33 cellular contexts compared by ENCODE assay signal in genomic region chr9:108882052-108882888, GRCh38. TPM values are rescaled to one million over a fixed set of nuclear protein-coding genes. Genes with fewer than 3 reads are reported as not detected.
"Had no signal": no experiment of that assay in that cellular context is flagged by ENCODE, and none has a peak within 500 bp of the region (broad histone marks: within the 10 kb centered on the region; RNA-seq: fewer than 3 reads in every experiment).

No MANE protein-coding gene starts in this region.

- ATAC-seq: foreskin keratinocyte; gastroesophageal sphincter; heart left ventricle; left lung; naive thymus-derived CD4-positive, alpha-beta T cell; stimulated activated naive B cell treated with anti-CD40 and anti-IgM and Interleukin-4, amounts not matched to agents 10 μg/mL and 1 μg/mL and 100 μg/mL, for 72 hours had no signal

- H3K27ac Mint-ChIP-seq: nephron; stimulated activated naive B cell treated with anti-CD40 and anti-IgM and Interleukin-4, amounts not matched to agents 10 μg/mL and 1 μg/mL and 100 μg/mL, for 72 hours; stimulated activated naive CD8-positive, alpha-beta T cell treated with anti-CD3 and anti-CD28 coated beads, Interleukin-15, Interleukin-2, amounts not matched to agents 100 ng/mL and 50 ng/mL, for 24 hours had no signal

- H3K27me3 Mint-ChIP-seq: naive thymus-derived CD4-positive, alpha-beta T cell; stimulated activated naive B cell treated with anti-CD40 and anti-IgM and Interleukin-4, amounts not matched to agents 10 μg/mL and 1 μg/mL and 100 μg/mL, for 72 hours; stimulated activated naive CD8-positive, alpha-beta T cell treated with anti-CD3 and anti-CD28 coated beads, Interleukin-15, Interleukin-2, amounts not matched to agents 100 ng/mL and 50 ng/mL, for 24 hours had no signal

- H3K27me3 ChIP-seq: esophagus muscularis mucosa, foreskin keratinocyte, gastroesophageal sphincter, heart left ventricle, hepatocyte, left lung, right atrium auricular region, sigmoid colon, tibial nerve, upper lobe of left lung had no signal

- H3K4me2 ChIP-seq: hepatocyte had no signal

- H3K4me1 ChIP-seq: left lung, prostate gland had no signal

- DNase-seq: dermis blood vessel endothelial cell; effector memory CD4-positive, alpha-beta T cell; foreskin keratinocyte; heart left ventricle; kidney; left lung; mesendoderm; midbrain; naive thymus-derived CD4-positive, alpha-beta T cell; nucleus accumbens; sigmoid colon; stimulated activated CD4-positive, alpha-beta T cell treated with anti-CD3 and anti-CD28 coated beads, Interleukin-2, amount 100 ng/mL, for 24 hours; stimulated activated CD4-positive, alpha-beta T cell treated with anti-CD3 and anti-CD28 coated beads, Interleukin-4, amount 100 ng/mL, for 4 hours; stimulated activated naive B cell treated with anti-CD40 and anti-IgM and Interleukin-4, amounts not matched to agents 10 μg/mL and 1 μg/mL and 100 μg/mL, for 72 hours; upper lobe of left lung had no signal

- H3K27ac ChIP-seq: coronary artery, esophagus muscularis mucosa, foreskin keratinocyte, gastroesophageal sphincter, heart left ventricle, left lung, prostate gland, right atrium auricular region, sigmoid colon, thoracic aorta, tibial nerve, upper lobe of left lung had no signal

- H2AFZ ChIP-seq: hepatocyte had no signal

- H3K4me3 Mint-ChIP-seq: naive thymus-derived CD4-positive, alpha-beta T cell; nephron; stimulated activated naive B cell treated with anti-CD40 and anti-IgM and Interleukin-4, amounts not matched to agents 10 μg/mL and 1 μg/mL and 100 μg/mL, for 72 hours; stimulated activated naive CD8-positive, alpha-beta T cell treated with anti-CD3 and anti-CD28 coated beads, Interleukin-15, Interleukin-2, amounts not matched to agents 100 ng/mL and 50 ng/mL, for 24 hours had no signal

- H3K9me3 ChIP-seq: esophagus muscularis mucosa, gastroesophageal sphincter, left lung, prostate gland, sigmoid colon, thoracic aorta, tibial nerve, upper lobe of left lung had no signal

- H3K9me3 Mint-ChIP-seq: naive thymus-derived CD4-positive, alpha-beta T cell; stimulated activated naive B cell treated with anti-CD40 and anti-IgM and Interleukin-4, amounts not matched to agents 10 μg/mL and 1 μg/mL and 100 μg/mL, for 72 hours; stimulated activated naive CD8-positive, alpha-beta T cell treated with anti-CD3 and anti-CD28 coated beads, Interleukin-15, Interleukin-2, amounts not matched to agents 100 ng/mL and 50 ng/mL, for 24 hours had no signal

- H3K4me3 ChIP-seq: coronary artery, esophagus muscularis mucosa, gastroesophageal sphincter, heart left ventricle, hepatocyte, left lung, prostate gland, right atrium auricular region, sigmoid colon, thoracic aorta, tibial nerve, upper lobe of left lung had no signal

RNA-seq across cellular contexts. Expression of gene ACTL7A, which starts 20.2 kb away (rescaled TPM):
- total RNA-seq: dermis blood vessel endothelial cell; endothelial cell of umbilical vein; epithelial cell of proximal tubule; esophagus muscularis mucosa; fibroblast of lung; foreskin keratinocyte; gastroesophageal sphincter; heart left ventricle; hepatocyte; kidney; left lung; lower leg skin; lung microvascular endothelial cell; mucosa of gallbladder; naive thymus-derived CD4-positive, alpha-beta T cell; osteocyte; right atrium auricular region; sigmoid colon; skeletal muscle tissue; thoracic aorta; tibial nerve; upper lobe of left lung had no signal

RNA-seq across cellular contexts. Expression of gene ACTL7B, which starts 26.5 kb away (rescaled TPM):
- total RNA-seq: dermis blood vessel endothelial cell, endothelial cell of umbilical vein, epithelial cell of proximal tubule, esophagus muscularis mucosa, fibroblast of lung, foreskin keratinocyte, gastroesophageal sphincter, heart left ventricle, hepatocyte, kidney, left lung, lower leg skin, lung microvascular endothelial cell, mucosa of gallbladder, osteocyte, right atrium auricular region, skeletal muscle tissue, thoracic aorta, tibial nerve had no signal
